ENCODE assay signal across 9 cellular contexts in the genomic region with DNA sequence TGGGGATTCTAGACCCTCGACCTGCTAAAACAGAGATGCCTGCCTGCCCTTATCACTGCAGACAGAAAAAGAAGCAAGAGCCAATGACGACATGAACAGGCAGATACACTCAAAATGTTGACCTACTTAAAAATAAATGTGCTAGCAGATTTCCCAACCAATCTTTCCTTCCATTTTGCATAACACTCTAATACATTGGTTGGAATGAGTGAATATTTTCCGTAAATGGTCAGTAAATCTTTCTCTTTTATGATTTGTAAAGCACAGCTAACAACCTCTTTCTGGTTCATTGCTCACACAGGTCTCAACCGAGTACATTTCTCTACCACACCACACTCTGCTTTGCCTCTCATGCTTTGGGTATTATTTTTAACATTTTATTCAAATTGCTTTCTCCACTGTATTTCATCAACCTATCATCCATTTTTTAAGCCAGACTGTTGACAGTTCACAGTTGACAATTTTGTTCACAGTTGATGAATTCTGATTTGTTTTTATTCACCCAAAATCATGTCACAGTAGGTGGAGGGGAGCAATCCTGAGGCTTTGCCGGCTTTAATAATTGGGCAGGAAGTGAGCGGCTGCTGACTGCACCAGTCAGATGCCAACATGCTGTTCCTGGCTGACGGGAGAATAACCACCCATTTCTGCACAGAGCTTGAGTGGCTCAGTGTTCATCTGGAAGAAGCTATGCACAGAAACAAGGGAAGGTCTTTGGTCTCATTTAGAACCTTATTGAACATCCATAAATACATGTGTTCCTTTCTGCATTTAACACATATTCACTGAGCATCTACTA.
DNase-seq lines count a peak whose midpoint lies in the region; ATAC-seq and TF ChIP-seq lines count a peak whose summit lies in the region.
"Had no signal": no experiment of that assay in that cellular context is flagged by ENCODE, and none has a peak within 500 bp of the region (broad histone marks: within the 10 kb centered on the region; RNA-seq: fewer than 3 reads in every experiment).

No MANE protein-coding gene starts in this region.

- no peaks in the 10 kb centered on the region for H3K36me3 Mint-ChIP-seq in Caco-2 (ENCODE audit: insufficient read depth, unreplicated experiment)

- CTCF ChIA-PET in Caco-2 (lab: Charles Lee), result no interaction called here

- no peak overlapping the region for H3K4me3 ChIP-seq in Caco-2 (ENCODE audit: low read depth, low read length)

- H3K4me3 Mint-ChIP-seq in Caco-2 (ENCODE audit: unreplicated experiment), result no peak overlapping the region

- intact Hi-C loops in Caco-2 (cut with micrococcal nuclease; ENCODE audit: unreplicated experiment), result no loop called here

- H3K4me1 ChIP-seq in Caco-2, result no peaks in the 10 kb centered on the region

- no peak overlapping the region for H3K27ac Mint-ChIP-seq in Caco-2 (ENCODE audit: unreplicated experiment)

- no peaks in the 10 kb centered on the region for H3K36me3 ChIP-seq in Caco-2 (ENCODE audit: control insufficient read depth, insufficient read depth, low read length)

- DNase-seq in Daoy (ENCODE audit: low read depth) (peak; percentile 54), caudate nucleus (lab: John Stamatoyannopoulos, UW) (peak in 8 of 61 donors; percentile 3 to 91 (median 24)), mucosa of gallbladder (ENCODE audit: low spot score) (peak; percentile 16), DMS 273 treated with DMSO at 0.1 percent for 48 hours (lab: John Stamatoyannopoulos, UW) (no peak), Caco-2 (no peak), NCI-H1930 (lab: John Stamatoyannopoulos, UW) (no peak)
- DNase-seq: NCI-H146 had no signal

- BruUV-seq in Caco-2 (replicated peaks; lab: Mats Ljungman, UMichigan), result no TSS peak

- no peaks in the 10 kb centered on the region for H3K9me3 Mint-ChIP-seq in Caco-2 (ENCODE audit: unreplicated experiment)

- peaks cover 21% of the 10 kb centered on the region for H3K27me3 Mint-ChIP-seq in Caco-2 (ENCODE audit: insufficient read depth, unreplicated experiment)

- H3K27me3 ChIP-seq in Caco-2 (replicated peaks; ENCODE audit: control insufficient read depth, insufficient read depth, low read length), result no peaks in the 10 kb centered on the region; the same call in 1 of the 2 replicates

- peak; percentile 49 for ATAC-seq in HG02678 (IDR thresholded peaks at IDR 0.05; ENCODE audit: unreplicated experiment)
- ATAC-seq in HG03196 (IDR thresholded peaks at IDR 0.05; ENCODE audit: unreplicated experiment), result no peak

- no peak for TF ChIP-seq CTCF in Caco-2 (IDR thresholded peaks at IDR 0.05; ENCODE audit: insufficient read depth in 1 of 2, low read depth in 1 of 2, low read length in 1 of 2, severe bottlenecking in 1 of 2, unreplicated experiment in 1 of 2)

- no peaks in the 10 kb centered on the region for H3K4me1 Mint-ChIP-seq in Caco-2 (ENCODE audit: low read depth, unreplicated experiment)

- H3K27ac ChIP-seq in caudate nucleus (ENCODE audit: low read depth, low read length), result peak overlapping the region; percentile 50

- POLR2A ChIA-PET in Caco-2 (lab: Charles Lee), result no interaction called here

- no peaks in the 10 kb centered on the region for H3K9me3 ChIP-seq in Caco-2

Comparison
In these comparisons a context has a peak if more than half of its experiments do, and no peak if none do; other contexts are left out.
1. DNase-seq: peak in Daoy (single experiment) and mucosa of gallbladder (single experiment); none in DMS 273 treated with DMSO at 0.1 percent for 48 hours (single experiment), Caco-2 (0 of 2) and NCI-H1930 (0 of 2).